17 cellular contexts compared by ENCODE assay signal in genomic region chr7:25481891-25482290, GRCh38.
"Had no signal": no experiment of that assay in that cellular context is flagged by ENCODE, and none has a peak within 500 bp of the region (broad histone marks: within the 10 kb centered on the region; RNA-seq: fewer than 3 reads in every experiment).

No MANE protein-coding gene starts in this region.

- H3K4me1 Mint-ChIP-seq: activated CD4-positive, alpha-beta T cell treated with anti-CD3 and anti-CD28 coated beads for 36 hours; activated naive CD4-positive, alpha-beta T cell treated with anti-CD3 and anti-CD28 coated beads, Interleukin-2, amount 50 U/mL, for 24 hours had no signal

- H3K36me3 Mint-ChIP-seq: activated naive CD4-positive, alpha-beta T cell treated with anti-CD3 and anti-CD28 coated beads, Interleukin-2, amount 50 U/mL, for 24 hours; naive thymus-derived CD8-positive, alpha-beta T cell; WTC11 had no signal

- H3K27me3 Mint-ChIP-seq: activated naive CD4-positive, alpha-beta T cell treated with anti-CD3 and anti-CD28 coated beads, Interleukin-2, amount 50 U/mL, for 24 hours had no signal

- H3K27ac Mint-ChIP-seq: activated CD4-positive, alpha-beta T cell treated with anti-CD3 and anti-CD28 coated beads for 36 hours; activated naive CD4-positive, alpha-beta T cell treated with anti-CD3 and anti-CD28 coated beads, Interleukin-2, amount 50 U/mL, for 24 hours; naive thymus-derived CD8-positive, alpha-beta T cell; WTC11 had no signal

- H3K9me3 Mint-ChIP-seq: activated naive CD4-positive, alpha-beta T cell treated with anti-CD3 and anti-CD28 coated beads, Interleukin-2, amount 50 U/mL, for 24 hours; naive thymus-derived CD8-positive, alpha-beta T cell; WTC11 had no signal

- DNase-seq: activated CD4-positive, alpha-beta T cell treated with anti-CD3 and anti-CD28 coated beads for 36 hours; activated CD4-positive, alpha-beta T cell treated with anti-CD3 and anti-CD28 coated beads, Interleukin-2, amount 50 U/mL, for 48 hours; activated gamma-delta T cell; adrenal gland; dorsolateral prefrontal cortex; naive thymus-derived CD8-positive, alpha-beta T cell; ovary; psoas muscle; spleen; stimulated activated CD8-positive, alpha-beta memory T cell treated with anti-CD3 and anti-CD28 coated beads, Interleukin-4, amount 100 ng/mL, for 48 hours; stimulated activated naive CD4-positive, alpha-beta T cell treated with Interleukin-2 at 50 U/mL for 16 hours; SW 1271; uterus had no signal

- H3K27ac ChIP-seq: adrenal gland, dorsolateral prefrontal cortex, gastroesophageal sphincter, ovary, psoas muscle, spleen, tibial nerve, uterus had no signal

- H3K4me3 Mint-ChIP-seq: activated CD4-positive, alpha-beta T cell treated with anti-CD3 and anti-CD28 coated beads for 36 hours; activated naive CD4-positive, alpha-beta T cell treated with anti-CD3 and anti-CD28 coated beads, Interleukin-2, amount 50 U/mL, for 24 hours; naive thymus-derived CD8-positive, alpha-beta T cell; WTC11 had no signal
